ENCODE assay signal across 27 cellular contexts in genomic region chr11:58770166-58770565, GRCh38. TPM values are rescaled to one million over a fixed set of nuclear protein-coding genes. Genes with fewer than 3 reads are reported as not detected.
"Had no signal": no experiment of that assay in that cellular context is flagged by ENCODE, and none has a peak within 500 bp of the region (broad histone marks: within the 10 kb centered on the region; RNA-seq: fewer than 3 reads in every experiment).

No MANE protein-coding gene starts in this region.

- H3K36me3 ChIP-seq: gastrocnemius medialis, heart right ventricle, left ventricle myocardium inferior, neutrophil, right lobe of liver, thoracic aorta, transverse colon had no signal

- ATAC-seq: gastrocnemius medialis; heart right ventricle; left cardiac atrium; naive thymus-derived CD8-positive, alpha-beta T cell; psoas muscle; right lobe of liver; stimulated activated memory B cell treated with anti-CD40 and anti-IgM and Interleukin-4, amounts not matched to agents 10 μg/mL and 1 μg/mL and 100 μg/mL, for 72 hours; stimulated activated naive CD8-positive, alpha-beta T cell treated with anti-CD3 and anti-CD28 coated beads, Interleukin-15, amount 100 ng/mL, for 72 hours had no signal

- FAIRE-seq: endothelial cell of umbilical vein, kidney had no signal

- H3K27me3 ChIP-seq: gastrocnemius medialis, neutrophil, right lobe of liver, transverse colon had no signal

- H3K4me1 ChIP-seq: gastrocnemius medialis, heart right ventricle, left ventricle myocardium inferior, psoas muscle, transverse colon had no signal

- H3K36me3 Mint-ChIP-seq: immature natural killer cell; stimulated activated memory B cell treated with anti-CD40 and anti-IgM and Interleukin-4, amounts not matched to agents 10 μg/mL and 1 μg/mL and 100 μg/mL, for 72 hours had no signal

- H3K4me3 ChIP-seq: coronary artery, gastrocnemius medialis, heart right ventricle, left ventricle myocardium inferior, lung, psoas muscle, right lobe of liver, thoracic aorta, transverse colon had no signal

- H3K27ac Mint-ChIP-seq: endodermal cell; immature natural killer cell; stimulated activated memory B cell treated with anti-CD40 and anti-IgM and Interleukin-4, amounts not matched to agents 10 μg/mL and 1 μg/mL and 100 μg/mL, for 72 hours; stimulated activated naive CD8-positive, alpha-beta T cell treated with anti-CD3 and anti-CD28 coated beads, Interleukin-15, amount 100 ng/mL, for 72 hours had no signal

- H3K4me3 Mint-ChIP-seq: endodermal cell; naive thymus-derived CD8-positive, alpha-beta T cell; stimulated activated memory B cell treated with anti-CD40 and anti-IgM and Interleukin-4, amounts not matched to agents 10 μg/mL and 1 μg/mL and 100 μg/mL, for 72 hours; stimulated activated naive CD8-positive, alpha-beta T cell treated with anti-CD3 and anti-CD28 coated beads, Interleukin-15, amount 100 ng/mL, for 72 hours had no signal

- H3K9me3 Mint-ChIP-seq: naive thymus-derived CD8-positive, alpha-beta T cell; stimulated activated memory B cell treated with anti-CD40 and anti-IgM and Interleukin-4, amounts not matched to agents 10 μg/mL and 1 μg/mL and 100 μg/mL, for 72 hours; stimulated activated naive CD8-positive, alpha-beta T cell treated with anti-CD3 and anti-CD28 coated beads, Interleukin-15, amount 100 ng/mL, for 72 hours had no signal

- H3K9me3 ChIP-seq: gastrocnemius medialis, heart right ventricle, left ventricle myocardium inferior, neutrophil, psoas muscle, right lobe of liver, thoracic aorta, transverse colon had no signal

- H3K4me1 Mint-ChIP-seq: endodermal cell; immature natural killer cell; stimulated activated naive CD8-positive, alpha-beta T cell treated with anti-CD3 and anti-CD28 coated beads, Interleukin-15, amount 100 ng/mL, for 72 hours had no signal

- DNase-seq: effector CD4-positive, alpha-beta T cell; endodermal cell; gastrocnemius medialis; heart right ventricle; immature natural killer cell; kidney; left cardiac atrium; left ventricle myocardium inferior; naive thymus-derived CD8-positive, alpha-beta T cell; psoas muscle; retina; right lobe of liver; stimulated activated naive CD8-positive, alpha-beta T cell treated with anti-CD3 and anti-CD28 coated beads, Interleukin-15, amount 100 ng/mL, for 72 hours; transverse colon had no signal

- H3K27ac ChIP-seq: coronary artery, gastrocnemius medialis, heart right ventricle, left ventricle myocardium inferior, neutrophil, psoas muscle, right lobe of liver, thoracic aorta, transverse colon had no signal

RNA-seq across cellular contexts. Expression of gene GLYAT, which starts 38.4 kb away (rescaled TPM):
- total RNA-seq: chondrocyte; dermis microvascular lymphatic vessel endothelial cell; endodermal cell; endothelial cell of umbilical vein; left ventricle myocardium inferior; lung; mononuclear cell; naive thymus-derived CD8-positive, alpha-beta T cell; osteoblast; thoracic aorta; transverse colon; urinary bladder had no signal
- polyA plus RNA-seq: endothelial cell of umbilical vein; esophagus; immature natural killer cell; lung; naive thymus-derived CD8-positive, alpha-beta T cell; neural cell had no signal
